ENCODE assay signal across 8 cellular contexts in the genomic region with DNA sequence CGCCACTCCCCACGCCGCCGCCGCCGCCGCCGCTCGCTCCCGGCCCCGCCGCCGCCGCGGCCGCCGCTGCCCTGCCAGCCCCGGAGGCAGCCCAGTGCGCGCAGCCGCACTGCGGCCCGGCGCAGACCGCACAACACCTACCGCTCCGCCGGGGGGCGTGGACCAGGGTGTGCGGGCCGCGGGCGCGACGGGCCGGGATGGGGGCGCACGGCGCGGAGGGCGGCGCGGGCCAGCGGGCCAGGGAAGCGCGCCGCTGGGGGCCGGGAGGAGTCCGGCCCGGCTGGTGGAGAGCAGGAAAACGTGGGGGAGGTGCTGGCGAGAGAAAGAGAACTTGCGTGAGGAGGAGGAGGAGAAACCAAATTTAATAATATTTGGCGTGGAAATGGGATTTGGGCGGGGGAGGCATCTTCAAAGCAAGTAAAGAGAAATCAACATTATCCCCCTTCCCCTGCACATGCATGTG. TPM values are rescaled to one million over a fixed set of nuclear protein-coding genes. Genes with fewer than 3 reads are reported as not detected.
DNase-seq lines count a peak whose midpoint lies in the region; ATAC-seq and TF ChIP-seq lines count a peak whose summit lies in the region.

A gene (minus strand): TSS at position 106 of the 463 bp plus-strand sequence. CDS start 594 bp downstream, outside the sequence.

- H3K36me3 ChIP-seq in BLaER1 treated with 17β-estradiol and CSF1 and Interleukin-3, amounts not matched to agents 10 nM and 100 nM, result peaks cover 0 to 20% (median 9%) of the 10 kb centered on the region in 11 experiments; a peak in 19 of 22 replicates
- H3K36me3 ChIP-seq in Peyer's patch, result no peaks in the 10 kb centered on the region

- H3K4me2 ChIP-seq in BLaER1 treated with 17β-estradiol and CSF1 and Interleukin-3, amounts not matched to agents 10 nM and 100 nM, result peak within 1 kb of the TSS; percentile 80 to 96 (median 86)

- no peaks in the 10 kb centered on the region for H3K36me3 Mint-ChIP-seq in naive thymus-derived CD8-positive, alpha-beta T cell

- POLR2A ChIA-PET in naive thymus-derived CD8-positive, alpha-beta T cell (lab: Charles Lee), result interaction anchor here (1.0 to 1.9 kb wide), 2 partner anchors 32 to 675 kb away, joined by 4 to 6 read pairs; a partner anchor contains a TSS

- ATAC-seq in GM19351 (IDR thresholded peaks at IDR 0.05; ENCODE audit: unreplicated experiment), result peak; percentile 46
- peak; percentile 78 to 80 for ATAC-seq in naive thymus-derived CD8-positive, alpha-beta T cell

- peak within 1 kb of the TSS; percentile 83 to 97 (median 94) for H3K27ac Mint-ChIP-seq in naive thymus-derived CD8-positive, alpha-beta T cell

- H3K4me3 ChIP-seq in BLaER1 treated with 17β-estradiol and CSF1 and Interleukin-3, amounts not matched to agents 10 nM and 100 nM, result peak within 1 kb of the TSS; percentile 82 to 97 (median 91)
- H3K4me3 ChIP-seq in Peyer's patch (peak within 1 kb of the TSS; percentile 86 to 98 (median 90)), fibroblast of mammary gland (ENCODE audit: control insufficient read depth, low read depth, low read length) (peak within 1 kb of the TSS; percentile 79)

- H3K9me3 ChIP-seq in BLaER1 treated with 17β-estradiol and CSF1 and Interleukin-3, amounts not matched to agents 10 nM and 100 nM (replicated peaks in 1 of 11), result peaks cover 0 to 13% (median 10%) of the 10 kb centered on the region in 11 experiments; a peak in 18 of 22 replicates
- H3K9me3 ChIP-seq in Peyer's patch, result no peaks in the 10 kb centered on the region

- TF ChIP-seq CTCF in Peyer's patch (IDR thresholded peaks at IDR 0.05), result peak in 3 of 6 experiments; percentile 29 to 39 (median 30)
- no peak for TF ChIP-seq CTCF in fibroblast of mammary gland (conservative IDR thresholded peaks at IDR 0.05; ENCODE audit: control insufficient read depth, insufficient read depth, low read depth, low read length)

- H3K9ac ChIP-seq in BLaER1 treated with 17β-estradiol and CSF1 and Interleukin-3, amounts not matched to agents 10 nM and 100 nM, result peak within 1 kb of the TSS; percentile 92 to 100 (median 98)

- H3K4me3 Mint-ChIP-seq in naive thymus-derived CD8-positive, alpha-beta T cell, result peak within 1 kb of the TSS; percentile 75 to 96 (median 92)

- peak within 1 kb of the TSS; percentile 93 to 99 (median 97) for H3K27ac ChIP-seq in BLaER1 treated with 17β-estradiol and CSF1 and Interleukin-3, amounts not matched to agents 10 nM and 100 nM
- peak within 1 kb of the TSS; percentile 87 to 93 (median 90) for H3K27ac ChIP-seq in Peyer's patch

- H3K27me3 Mint-ChIP-seq in naive thymus-derived CD8-positive, alpha-beta T cell, result no peaks in the 10 kb centered on the region

- no peaks in the 10 kb centered on the region for H3K9me3 Mint-ChIP-seq in naive thymus-derived CD8-positive, alpha-beta T cell

- H3K4me1 Mint-ChIP-seq in naive thymus-derived CD8-positive, alpha-beta T cell, result peaks cover 16 to 47% (median 39%) of the 10 kb centered on the region in 4 donors

- H3K27me3 ChIP-seq in BLaER1 treated with 17β-estradiol and CSF1 and Interleukin-3, amounts not matched to agents 10 nM and 100 nM, result no peaks in the 10 kb centered on the region
- H3K27me3 ChIP-seq in Peyer's patch, result no peaks in the 10 kb centered on the region

- peaks cover 14 to 57% (median 28%) of the 10 kb centered on the region in 10 experiments for H3K4me1 ChIP-seq in BLaER1 treated with 17β-estradiol and CSF1 and Interleukin-3, amounts not matched to agents 10 nM and 100 nM
- peaks cover 2 to 22% (median 12%) of the 10 kb centered on the region in 4 donors for H3K4me1 ChIP-seq in Peyer's patch

- TF ChIP-seq POLR2A in Peyer's patch (IDR thresholded peaks at IDR 0.05), result peak in 1 of 2 donors; percentile 58

- peaks cover 0 to 17% (median 7%) of the 10 kb centered on the region in 11 experiments; a peak in 8 of 22 replicates for H4K20me1 ChIP-seq in BLaER1 treated with 17β-estradiol and CSF1 and Interleukin-3, amounts not matched to agents 10 nM and 100 nM

- DNase-seq in HK-2 (ENCODE audit: unreplicated experiment) (peak; percentile 66), Peyer's patch (peak; percentile 75 to 90 (median 83)), fibroblast of mammary gland (ENCODE audit: low read depth) (peak; percentile 65)
- DNase-seq in activated T-helper 1 cell treated with anti-CD3 and anti-CD28 coated beads, Interleukin-2, amount 50 U/mL, for 16 hours (ENCODE audit: low read depth in 1 of 2, low spot score in 1 of 2), result peak; percentile 41 to 73
- DNase-seq in naive thymus-derived CD8-positive, alpha-beta T cell, result peak; percentile 69 to 85 (median 78)
- peak; percentile 62 to 79 (median 70) for DNase-seq in stimulated activated naive CD4-positive, alpha-beta T cell (lab: John Stamatoyannopoulos, UW)

RNA-seq across cellular contexts. Expression of the gene that starts here (rescaled TPM):
- total RNA-seq in Peyer's patch, result 10 to 100 TPM in 3 of 4 donors, 1 to 10 TPM in 1; 9.6 to 20.6 (median 16.2) TPM
- 10 to 100 TPM; 34.6 to 36.0 TPM for total RNA-seq in naive thymus-derived CD8-positive, alpha-beta T cell
- polyA plus RNA-seq in naive thymus-derived CD8-positive, alpha-beta T cell, result 1 to 10 TPM; 3.0 to 4.2 (median 3.8) TPM

Comparison
In these comparisons a context has a peak if more than half of its experiments do, and no peak if none do; other contexts are left out.
1. Peak in every context shown above with its lines: DNase-seq, ATAC-seq, H3K4me3 ChIP-seq and H3K27ac ChIP-seq.